In the genomic region with DNA sequence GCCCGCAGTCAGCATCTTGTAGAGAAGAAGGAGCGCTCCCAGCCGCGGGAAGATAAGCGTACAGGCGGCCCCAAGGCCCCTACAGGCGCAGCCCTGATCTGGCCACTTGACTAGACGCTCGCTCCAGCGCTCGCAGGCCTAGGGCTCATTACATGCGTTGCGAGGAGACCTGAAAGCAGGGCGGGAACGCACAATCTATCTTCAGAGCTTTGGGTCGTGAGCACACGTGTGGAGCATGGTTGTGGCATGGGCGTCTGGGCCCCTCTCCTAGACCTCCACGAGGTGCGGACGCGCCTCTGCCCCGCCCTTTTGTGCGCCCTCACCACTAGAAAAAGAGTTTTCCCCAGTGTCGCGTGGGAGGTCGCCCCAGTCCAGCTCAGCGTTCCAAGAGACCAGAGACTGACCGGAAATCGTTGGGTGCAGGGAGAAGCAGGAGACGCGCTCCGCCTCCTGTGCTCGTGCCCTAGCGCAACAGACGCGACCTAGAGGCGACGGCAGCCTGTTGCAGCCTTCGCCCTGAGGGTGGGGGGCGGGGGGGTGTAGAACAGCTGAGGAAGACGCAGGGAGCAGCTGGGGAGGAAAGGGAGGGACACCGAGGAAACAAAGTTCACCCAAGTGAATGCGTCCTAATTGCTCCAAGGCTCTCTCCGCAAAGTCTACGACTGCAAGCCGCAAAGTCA, we compare ENCODE assay signal across 8 cellular contexts. TPM values are rescaled to one million over a fixed set of nuclear protein-coding genes. Genes with fewer than 3 reads are reported as not detected.
A peak's percentile ranks its signal among the peaks of the same experiment; 100 is the strongest.
DNase-seq lines count a peak whose midpoint lies in the region; ATAC-seq, FAIRE-seq and TF ChIP-seq lines count a peak whose summit lies in the region.

No MANE protein-coding gene starts in this region.

- H2AFZ ChIP-seq in neural cell (ENCODE audit: low read depth, low read length) = no peak overlapping the region

- TF ChIP-seq CTCF in AG10803 (conservative IDR thresholded peaks at IDR 0.05; ENCODE audit: low read length) (no peak; the same call in 1 of the 2 replicates), fibroblast of villous mesenchyme (IDR thresholded peaks at IDR 0.05; ENCODE audit: insufficient read depth, low read depth, low read length) (no peak), neural cell (IDR thresholded peaks at IDR 0.05; ENCODE audit: poor library complexity, severe bottlenecking) (no peak)

- no peaks in the 10 kb centered on the region for H3F3A ChIP-seq in neural cell (ENCODE audit: insufficient read depth, low read length, poor library complexity, severe bottlenecking)

- no peaks in the 10 kb centered on the region for H3K9me2 ChIP-seq in neural cell (ENCODE audit: insufficient read depth, low read length)

- H3K4me3 ChIP-seq in AG10803 (ENCODE audit: low read length) (peak overlapping the region; percentile 59), fibroblast of villous mesenchyme (ENCODE audit: low read depth, low read length) (peak overlapping the region; percentile 46), neural cell (ENCODE audit: low read length) (peak overlapping the region; percentile 46)

- H3K4me2 ChIP-seq in neural cell (ENCODE audit: low read length) = no peak overlapping the region

- peaks cover 66% of the 10 kb centered on the region for H3K27me3 ChIP-seq in neural cell (ENCODE audit: insufficient read depth, low read depth, low read length)

- no peak for FAIRE-seq in frontal cortex (lab: Jason Lieb, UNC)

- H3K9ac ChIP-seq in neural cell (ENCODE audit: low read length) = no peak overlapping the region

- no peaks in the 10 kb centered on the region for H3K36me3 ChIP-seq in neural cell (ENCODE audit: insufficient read depth, low read length)

- DNase-seq in AG10803 (ENCODE audit: low read depth) = no peak
- no peak for DNase-seq in fibroblast of villous mesenchyme (ENCODE audit: low read depth)
- DNase-seq in GM19238 (ENCODE audit: insufficient read length, low spot score) = no peak
- no peak for DNase-seq in frontal cortex (ENCODE audit: low spot score in 2 of 2)
- DNase-seq in NCI-H2171 treated with DMSO at 0.1 percent for 48 hours (lab: John Stamatoyannopoulos, UW) = no peak
- DNase-seq in NCI-H1694 treated with DMSO at 0.1 percent for 48 hours (lab: John Stamatoyannopoulos, UW) = no peak

- no peak overlapping the region for H3K27ac ChIP-seq in neural cell (ENCODE audit: low read length)

- TF ChIP-seq RAD21 in neural cell (conservative IDR thresholded peaks at IDR 0.05) = no peak

- no peaks in the 10 kb centered on the region for H3K79me2 ChIP-seq in neural cell (replicated peaks; ENCODE audit: insufficient read depth, low read length)

- peak; percentile 48 for ATAC-seq in SK-N-SH treated with all-trans-retinoic acid at 6 μM for 48 hours

- TF ChIP-seq EP300 in neural cell (conservative IDR thresholded peaks at IDR 0.05; ENCODE audit: poor library complexity, severe bottlenecking) = no peak

- no peaks in the 10 kb centered on the region for H4K20me1 ChIP-seq in neural cell (ENCODE audit: insufficient read depth)

- peaks cover 5% of the 10 kb centered on the region for H3K9me3 ChIP-seq in neural cell (ENCODE audit: low read length)

TF ChIP-seq in SK-N-SH treated with all-trans-retinoic acid at 6 μM for 48 hours, 23 proteins besides CTCF, POLR2A, EP300 and RAD21:
- TF ChIP-seq ZFP3 (CRISPR knock-in tag; IDR thresholded peaks at IDR 0.05) (no peak), TCF4 (CRISPR knock-in tag; IDR thresholded peaks at IDR 0.05; ENCODE audit: borderline replicate concordance) (no peak), ZC3H10 (CRISPR knock-in tag; IDR thresholded peaks at IDR 0.05) (no peak)

TF ChIP-seq in neural cell, 6 proteins besides CTCF, POLR2A, EP300 and RAD21:
- no peak for TF ChIP-seq POLR2AphosphoS5 (IDR thresholded peaks at IDR 0.05)
TF ChIP-seq in neural cell: peak in this region for 0.

RNA-seq across cellular contexts. Expression of a gene that starts 12.6 kb away (rescaled TPM):
- total RNA-seq in fibroblast of villous mesenchyme = 0.32 TPM in 1 of 2 replicates, not detected in the other
- polyA plus RNA-seq in neural cell = 0.48 and 1.2 TPM in 2 replicates
- polyA minus RNA-seq in neural cell = 0.23 TPM in 1 of 2 replicates, not detected in the other
- 15.1 TPM for total RNA-seq in frontal cortex

Comparison
In these comparisons a context has a peak if more than half of its experiments do, and no peak if none do; other contexts are left out.
1. RNA of a gene that starts 12.6 kb away (total RNA-seq): 15.1 TPM in frontal cortex (single experiment); 0.32 TPM in fibroblast of villous mesenchyme; every median in the first group is over 10 times any median in the second.
2. Peak in every context shown above with its lines, with median percentiles within 50 percentile points of each other: H3K4me3 ChIP-seq.